Comparison of ENCODE assay signal across 1 cellular context in genomic region chr10:110076559-110077318, GRCh38.
TF ChIP-seq lines count a peak whose summit lies in the region.

No MANE protein-coding gene starts in this region.

TF ChIP-seq in HepG2, 621 proteins besides CTCF, POLR2A, EP300 and RAD21 (continued from another document and continues in another):
- TF ChIP-seq ZNF790 (CRISPR knock-in tag; IDR thresholded peaks at IDR 0.05; ENCODE audit: borderline replicate concordance), result no peak
- no peak for TF ChIP-seq ZNF343 (CRISPR knock-in tag; IDR thresholded peaks at IDR 0.05)
- TF ChIP-seq CEBPB (IDR thresholded peaks at IDR 0.05; ENCODE audit: borderline replicate concordance, low read depth, low read length), result peak; percentile 93
- no peak for TF ChIP-seq ZNF704 (CRISPR knock-in tag; IDR thresholded peaks at IDR 0.05; ENCODE audit: borderline replicate concordance)
- TF ChIP-seq SOX6 (IDR thresholded peaks at IDR 0.05), result no peak
- TF ChIP-seq SOX6 (CRISPR knock-in tag; IDR thresholded peaks at IDR 0.05), result peak; percentile 97
- no peak for TF ChIP-seq ZNF484 (CRISPR knock-in tag; IDR thresholded peaks at IDR 0.05; ENCODE audit: borderline replicate concordance, low read depth)
- no peak for TF ChIP-seq ZNF280D (CRISPR knock-in tag; IDR thresholded peaks at IDR 0.05)
- TF ChIP-seq HMG20A (CRISPR knock-in tag; IDR thresholded peaks at IDR 0.05; ENCODE audit: borderline replicate concordance), result peak; percentile 70; the same call in 1 of the 2 replicates
- no peak for TF ChIP-seq MAX (IDR thresholded peaks at IDR 0.05)
- no peak; the same call in 1 of the 2 replicates for TF ChIP-seq TCF7 (IDR thresholded peaks at IDR 0.05; ENCODE audit: low read depth)
- TF ChIP-seq PAXIP1 (CRISPR knock-in tag; conservative IDR thresholded peaks at IDR 0.05), result peak; percentile 53
- no peak for TF ChIP-seq GTF2F1 (IDR thresholded peaks at IDR 0.05; ENCODE audit: low read length)
- TF ChIP-seq DDIT3 (CRISPR knock-in tag; IDR thresholded peaks at IDR 0.05), result no peak
- peak; percentile 85; the same call in 1 of the 2 replicates for TF ChIP-seq RARA (CRISPR knock-in tag; IDR thresholded peaks at IDR 0.05)
- TF ChIP-seq MED13 (CRISPR knock-in tag; IDR thresholded peaks at IDR 0.05), result no peak
- TF ChIP-seq PLSCR1 (CRISPR knock-in tag; IDR thresholded peaks at IDR 0.05; ENCODE audit: borderline replicate concordance), result no peak
- no peak for TF ChIP-seq KAT7 (CRISPR knock-in tag; IDR thresholded peaks at IDR 0.05; ENCODE audit: borderline replicate concordance)
- peak; percentile 28; the same call in 1 of the 2 replicates for TF ChIP-seq SALL1 (CRISPR knock-in tag; IDR thresholded peaks at IDR 0.05)
- no peak for TF ChIP-seq POGK (CRISPR knock-in tag; conservative IDR thresholded peaks at IDR 0.05)
- TF ChIP-seq CREM (IDR thresholded peaks at IDR 0.05), result peak; percentile 50; the same call in 1 of the 2 replicates
- no peak for TF ChIP-seq CREM (CRISPR knock-in tag; IDR thresholded peaks at IDR 0.05)
- no peak for TF ChIP-seq ZXDC (CRISPR knock-in tag; IDR thresholded peaks at IDR 0.05)
- TF ChIP-seq ZFP36 (IDR thresholded peaks at IDR 0.05; ENCODE audit: borderline replicate concordance, low read depth, low read length, partially characterized antibody), result no peak
- TF ChIP-seq ZBTB1 (CRISPR knock-in tag; IDR thresholded peaks at IDR 0.05; ENCODE audit: borderline replicate concordance), result no peak
- no peak for TF ChIP-seq ZNF468 (CRISPR knock-in tag; IDR thresholded peaks at IDR 0.05)
- no peak for TF ChIP-seq PRMT3 (CRISPR knock-in tag; IDR thresholded peaks at IDR 0.05; ENCODE audit: borderline replicate concordance, low read depth)
- TF ChIP-seq ZNF362 (CRISPR knock-in tag; IDR thresholded peaks at IDR 0.05; ENCODE audit: borderline replicate concordance), result peak; percentile 78
- no peak for TF ChIP-seq CREBL2 (CRISPR knock-in tag; IDR thresholded peaks at IDR 0.05; ENCODE audit: borderline replicate concordance)
- no peak for TF ChIP-seq MAFK (conservative IDR thresholded peaks at IDR 0.05 in 1 of 2, IDR thresholded peaks at IDR 0.05 in 1 of 2; ENCODE audit: low read length in 2 of 2)
- no peak for TF ChIP-seq ISL2 (CRISPR knock-in tag; IDR thresholded peaks at IDR 0.05)
- no peak for TF ChIP-seq ZNF20 (CRISPR knock-in tag; IDR thresholded peaks at IDR 0.05)
- TF ChIP-seq PAF1 (CRISPR knock-in tag; IDR thresholded peaks at IDR 0.05), result no peak
- TF ChIP-seq CENPBD1 (CRISPR knock-in tag; IDR thresholded peaks at IDR 0.05; ENCODE audit: borderline replicate concordance, low read depth), result no peak
- no peak for TF ChIP-seq ZNF776 (CRISPR knock-in tag; IDR thresholded peaks at IDR 0.05)
- no peak for TF ChIP-seq TBL1XR1 (IDR thresholded peaks at IDR 0.05; ENCODE audit: borderline replicate concordance, low read length, partially characterized antibody)
- TF ChIP-seq CEBPZ (IDR thresholded peaks at IDR 0.05; ENCODE audit: low read length), result no peak
- no peak for TF ChIP-seq RARG (CRISPR knock-in tag; IDR thresholded peaks at IDR 0.05; ENCODE audit: low read depth)
- no peak for TF ChIP-seq IKZF5 (CRISPR knock-in tag; IDR thresholded peaks at IDR 0.05)
- no peak for TF ChIP-seq ZNF766 (CRISPR knock-in tag; IDR thresholded peaks at IDR 0.05; ENCODE audit: borderline replicate concordance)
- no peak for TF ChIP-seq ETV5 (CRISPR knock-in tag; IDR thresholded peaks at IDR 0.05; ENCODE audit: borderline replicate concordance)
- no peak for TF ChIP-seq ZNF460 (CRISPR knock-in tag; IDR thresholded peaks at IDR 0.05; ENCODE audit: borderline replicate concordance)
